ENCODE assay signal across 1 cellular context in genomic region chr19:36528194-36528920, GRCh38.
TF ChIP-seq lines count a peak whose summit lies in the region.

Gene ZNF260, minus strand, starts transcription at chr19:36528271. Its CDS starts 13,033 bp downstream, at chr19:36515238.

TF ChIP-seq in K562, 482 proteins besides CTCF, POLR2A, EP300 and RAD21 (continued from another document):
- TF ChIP-seq ZNF592 (IDR thresholded peaks at IDR 0.05) = no peak
- TF ChIP-seq XRCC4 (IDR thresholded peaks at IDR 0.05; ENCODE audit: extremely low read depth, insufficient read depth, insufficient read length) = no peak
- peak; percentile 76; the same call in 1 of the 2 replicates for TF ChIP-seq ETS1 (conservative IDR thresholded peaks at IDR 0.05; ENCODE audit: control insufficient read depth, low read depth, low read length)
- peak; percentile 84 for TF ChIP-seq HCFC1 (IDR thresholded peaks at IDR 0.05; ENCODE audit: low read depth, low read length)
- 0 out of 2 replicates have a peak, but pooled peaks have one; percentile 25 for TF ChIP-seq SOX6 (IDR thresholded peaks at IDR 0.05)
- no peak for TF ChIP-seq RNF2 (IDR thresholded peaks at IDR 0.05)
- peak; percentile 89 for TF ChIP-seq POLR2G (IDR thresholded peaks at IDR 0.05; ENCODE audit: low read depth, low read length)
- no peak for TF ChIP-seq ZNF311 (CRISPR knock-in tag; IDR thresholded peaks at IDR 0.05)
- TF ChIP-seq TRIM28 (IDR thresholded peaks at IDR 0.05) = no peak
- no peak for TF ChIP-seq MAFF (IDR thresholded peaks at IDR 0.05; ENCODE audit: low read length)
- no peak for TF ChIP-seq ZHX1 (conservative IDR thresholded peaks at IDR 0.05; ENCODE audit: low read length)
- no peak; the same call in 1 of the 2 replicates for TF ChIP-seq SMARCA4 (IDR thresholded peaks at IDR 0.05)
- TF ChIP-seq TEAD2 (tag; IDR thresholded peaks at IDR 0.05) = no peak
- peak; percentile 83 for TF ChIP-seq CXXC5 (CRISPR knock-in tag; IDR thresholded peaks at IDR 0.05)
- TF ChIP-seq PYGO2 (tag; IDR thresholded peaks at IDR 0.05) = no peak
- no peak for TF ChIP-seq ZNF57 (CRISPR knock-in tag; IDR thresholded peaks at IDR 0.05)
- no peak for TF ChIP-seq DMBX1 (CRISPR knock-in tag; IDR thresholded peaks at IDR 0.05; ENCODE audit: borderline replicate concordance)
- TF ChIP-seq KAT2B (IDR thresholded peaks at IDR 0.05; ENCODE audit: low read depth, low read length) = no peak
- peak; percentile 76; the same call in 1 of the 2 replicates for TF ChIP-seq AFF4 (CRISPR knock-in tag; IDR thresholded peaks at IDR 0.05)
- peak; percentile 85 for TF ChIP-seq TAF7 (tag; IDR thresholded peaks at IDR 0.05)
- no peak for TF ChIP-seq COPS2 (conservative IDR thresholded peaks at IDR 0.05)
- no peak for TF ChIP-seq E2F5 (CRISPR knock-in tag; IDR thresholded peaks at IDR 0.05)
- no peak for TF ChIP-seq CCAR2 (IDR thresholded peaks at IDR 0.05; ENCODE audit: low read depth, low read length)
- 0 out of 2 replicates have a peak, but pooled peaks have one; percentile 24 for TF ChIP-seq ATF6 (CRISPR knock-in tag; IDR thresholded peaks at IDR 0.05)
